25 cellular contexts compared by ENCODE assay signal in genomic region chr1:154798645-154799044, GRCh38.
"Had no signal": no experiment of that assay in that cellular context is flagged by ENCODE, and none has a peak within 500 bp of the region (broad histone marks: within the 10 kb centered on the region; RNA-seq: fewer than 3 reads in every experiment).

No MANE protein-coding gene starts in this region.

- H3K79me2 ChIP-seq: parathyroid adenoma had no signal

- H3K9ac ChIP-seq: parathyroid adenoma had no signal

- H3K27me3 ChIP-seq: right lobe of liver, sigmoid colon, thyroid gland, upper lobe of right lung, uterus had no signal

- H3K4me1 ChIP-seq: parathyroid adenoma, right lobe of liver, stomach, thyroid gland, tibial nerve, upper lobe of right lung, uterus had no signal

- H2AFZ ChIP-seq: parathyroid adenoma had no signal

- H3K4me3 ChIP-seq: psoas muscle, right lobe of liver, sigmoid colon, stomach, thoracic aorta, thyroid gland, tibial nerve, upper lobe of right lung, uterus had no signal

- H3K9me3 ChIP-seq: neutrophil, psoas muscle, right lobe of liver, sigmoid colon, stomach, thoracic aorta, thyroid gland, tibial nerve, upper lobe of right lung, uterus had no signal

- ATAC-seq: naive thymus-derived CD8-positive, alpha-beta T cell; natural killer cell treated with Interleukin-12 subunit alpha and Interleukin-12 subunit beta and Interleukin-15 and Interleukin-18, amount 100 ng/mL, for 72 hours; right cardiac atrium; stimulated activated effector memory CD8-positive, alpha-beta T cell treated with anti-CD3 and anti-CD28 coated beads, Interleukin-12 subunit alpha, Interleukin-12 subunit beta, amount 100 ng/mL, for 72 hours; stimulated activated naive B cell treated with anti-CD40 and anti-IgM and Interleukin-4, amounts not matched to agents 10 μg/mL and 1 μg/mL and 100 μg/mL, for 72 hours; upper lobe of right lung had no signal

- H3K36me3 ChIP-seq: neutrophil, right lobe of liver, sigmoid colon, stomach, thoracic aorta, thyroid gland, tibial nerve, upper lobe of right lung, uterus had no signal

- FAIRE-seq: small intestine had no signal

- DNase-seq: nephron progenitor cell; nucleus accumbens; psoas muscle; right cardiac atrium; right lobe of liver; sigmoid colon; small intestine; stimulated activated CD4-positive, alpha-beta T cell treated with anti-CD3 and anti-CD28 coated beads, Interleukin-15, amount 100 ng/mL, for 24 hours; stimulated activated CD4-positive, alpha-beta T cell treated with anti-CD3 and anti-CD28 coated beads, Interleukin-2, amount 100 ng/mL, for 24 hours; stimulated activated CD4-positive, alpha-beta T cell treated with anti-CD3 and anti-CD28 coated beads, Interleukin-2, amount 100 ng/mL, for 48 hours; stimulated activated CD4-positive, alpha-beta T cell treated with anti-CD3 and anti-CD28 coated beads, Interleukin-4, amount 100 ng/mL, for 24 hours; stimulated activated naive B cell treated with anti-CD40 and anti-IgM and Interleukin-4, amounts not matched to agents 10 μg/mL and 1 μg/mL and 100 μg/mL, for 72 hours; stimulated activated naive CD4-positive, alpha-beta T cell treated with Interleukin-2 at 50 U/mL for 16 hours; stomach; thyroid gland; trophoblast cell; upper lobe of right lung; uterus had no signal

- H3K27ac ChIP-seq: neutrophil, parathyroid adenoma, psoas muscle, right lobe of liver, sigmoid colon, stomach, thoracic aorta, thyroid gland, tibial nerve, upper lobe of right lung, uterus had no signal
